In the genomic region with DNA sequence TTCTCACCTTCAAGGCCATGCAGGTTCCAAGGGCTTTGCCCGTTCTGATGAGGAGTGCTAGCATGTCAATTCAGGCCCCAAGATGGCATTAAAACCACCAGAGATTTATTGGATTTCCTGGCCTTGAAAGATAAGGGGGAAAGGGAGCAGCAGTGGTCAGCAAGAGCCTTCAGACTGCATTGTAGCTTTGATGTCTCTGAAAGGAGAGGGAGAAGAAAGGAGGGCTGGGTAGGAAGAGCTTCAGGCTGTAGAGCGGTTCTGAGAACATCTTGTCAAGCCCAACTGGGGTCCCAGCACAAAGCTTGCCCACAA, we compare ENCODE assay signal across 28 cellular contexts. TPM values are rescaled to one million over a fixed set of nuclear protein-coding genes. Genes with fewer than 3 reads are reported as not detected.
"Had no signal": no experiment of that assay in that cellular context is flagged by ENCODE, and none has a peak within 500 bp of the region (broad histone marks: within the 10 kb centered on the region; RNA-seq: fewer than 3 reads in every experiment).

No MANE protein-coding gene starts in this region.

- H3K4me3 ChIP-seq: breast epithelium, colonic mucosa, heart right ventricle, sigmoid colon, spleen, thyroid gland, upper lobe of right lung had no signal

- H3K27me3 ChIP-seq: breast epithelium, colonic mucosa, heart right ventricle, sigmoid colon, spleen, thyroid gland, upper lobe of right lung had no signal

- H3K27ac ChIP-seq: breast epithelium, colonic mucosa, spleen, thyroid gland, upper lobe of right lung had no signal

- H3K4me3 Mint-ChIP-seq: activated B cell treated with CpG ODN at 0.5 μM for 24 hours; activated naive CD4-positive, alpha-beta T cell treated with anti-CD3 and anti-CD28 coated beads for 36 hours; activated naive CD8-positive, alpha-beta T cell treated with anti-CD3 and anti-CD28 coated beads, Interleukin-2, amount 10 ng/mL, durations not matched to agents 7 days and 5 days; activated T-cell treated with anti-CD3 and anti-CD28 coated beads, Interleukin-2, amount 50 U/mL, for 72 hours; central memory CD8-positive, alpha-beta T cell; endodermal cell; nephron progenitor cell; stimulated activated naive CD8-positive, alpha-beta T cell treated with anti-CD3 and anti-CD28 coated beads, Interleukin-15, Interleukin-2, amounts not matched to agents 100 ng/mL and 50 ng/mL, for 24 hours had no signal

- H3K36me3 ChIP-seq: breast epithelium, colonic mucosa, heart right ventricle, sigmoid colon, spleen, thyroid gland, upper lobe of right lung had no signal

- H3K9me3 Mint-ChIP-seq: activated B cell treated with CpG ODN at 0.5 μM for 24 hours; activated naive CD4-positive, alpha-beta T cell treated with anti-CD3 and anti-CD28 coated beads for 36 hours; activated naive CD8-positive, alpha-beta T cell treated with anti-CD3 and anti-CD28 coated beads, Interleukin-2, amount 10 ng/mL, durations not matched to agents 7 days and 5 days; central memory CD8-positive, alpha-beta T cell; endodermal cell; nephron progenitor cell; stimulated activated naive CD8-positive, alpha-beta T cell treated with anti-CD3 and anti-CD28 coated beads, Interleukin-15, Interleukin-2, amounts not matched to agents 100 ng/mL and 50 ng/mL, for 24 hours had no signal

- DNase-seq: activated B cell treated with CpG ODN at 0.5 μM for 24 hours; activated CD4-positive, alpha-beta T cell treated with anti-CD3 and anti-CD28 coated beads for 4 hours; activated CD4-positive, alpha-beta T cell treated with anti-CD3 and anti-CD28 coated beads, Interleukin-2, amount 50 U/mL, for 48 hours; activated effector memory CD4-positive, alpha-beta T cell treated with Interleukin-2 at 50 U/mL for 16 hours; activated naive CD4-positive, alpha-beta T cell treated with anti-CD3 and anti-CD28 coated beads for 36 hours; activated naive CD8-positive, alpha-beta T cell treated with anti-CD3 and anti-CD28 coated beads, Interleukin-2, amount 10 ng/mL, durations not matched to agents 7 days and 5 days; activated T-cell treated with anti-CD3 and anti-CD28 coated beads, Interleukin-2, amount 50 U/mL, for 72 hours; amniotic stem cell; colonic mucosa; endodermal cell; heart right ventricle; islet precursor cell; left cardiac atrium; mesenchymal stem cell; nephron progenitor cell; retina; sigmoid colon; spleen; substantia nigra; T-helper 9 cell; thyroid gland; upper lobe of right lung had no signal

- H3K27ac Mint-ChIP-seq: activated B cell treated with CpG ODN at 0.5 μM for 24 hours; activated naive CD4-positive, alpha-beta T cell treated with anti-CD3 and anti-CD28 coated beads for 36 hours; activated naive CD8-positive, alpha-beta T cell treated with anti-CD3 and anti-CD28 coated beads, Interleukin-2, amount 10 ng/mL, durations not matched to agents 7 days and 5 days; activated T-cell treated with anti-CD3 and anti-CD28 coated beads, Interleukin-2, amount 50 U/mL, for 72 hours; endodermal cell; nephron progenitor cell; stimulated activated naive CD8-positive, alpha-beta T cell treated with anti-CD3 and anti-CD28 coated beads, Interleukin-15, Interleukin-2, amounts not matched to agents 100 ng/mL and 50 ng/mL, for 24 hours had no signal

- H3K27me3 Mint-ChIP-seq: central memory CD8-positive, alpha-beta T cell; stimulated activated naive CD8-positive, alpha-beta T cell treated with anti-CD3 and anti-CD28 coated beads, Interleukin-15, Interleukin-2, amounts not matched to agents 100 ng/mL and 50 ng/mL, for 24 hours had no signal

- H3K36me3 Mint-ChIP-seq: activated naive CD8-positive, alpha-beta T cell treated with anti-CD3 and anti-CD28 coated beads, Interleukin-2, amount 10 ng/mL, durations not matched to agents 7 days and 5 days had no signal

- H3K4me1 ChIP-seq: breast epithelium, colonic mucosa, sigmoid colon, thyroid gland had no signal

- H3K9me3 ChIP-seq: breast epithelium, colonic mucosa, heart right ventricle, sigmoid colon, spleen, thyroid gland, upper lobe of right lung had no signal

- H3K4me1 Mint-ChIP-seq: activated B cell treated with CpG ODN at 0.5 μM for 24 hours; activated naive CD8-positive, alpha-beta T cell treated with anti-CD3 and anti-CD28 coated beads, Interleukin-2, amount 10 ng/mL, durations not matched to agents 7 days and 5 days had no signal

RNA-seq across cellular contexts. Expression of a gene that starts 41.8 kb away (rescaled TPM):
- total RNA-seq: activated B cell treated with CpG ODN at 0.5 μM for 24 hours; activated CD8-positive, alpha-beta memory T cell treated with anti-CD3 and anti-CD28 coated beads for 36 hours; activated naive CD4-positive, alpha-beta T cell treated with anti-CD3 and anti-CD28 coated beads for 36 hours; activated naive CD8-positive, alpha-beta T cell treated with anti-CD3 and anti-CD28 coated beads, Interleukin-2, amount 10 ng/mL, durations not matched to agents 7 days and 5 days; activated T-cell treated with anti-CD3 and anti-CD28 coated beads, Interleukin-2, amount 50 U/mL, for 72 hours; mononuclear cell; T-helper 1 cell treated with Interleukin-12 subunit alpha and Interleukin-12 subunit beta and Interleukin-4 antibody, amounts not matched to agents 30 ng/mL and 1 ng/mL, for 36 hours had no signal
